8 cellular contexts compared by ENCODE assay signal in genomic region chr17:1186923-1187771, GRCh38. TPM values are rescaled to one million over a fixed set of nuclear protein-coding genes. Genes with fewer than 3 reads are reported as not detected.
DNase-seq lines count a peak whose midpoint lies in the region; ATAC-seq and TF ChIP-seq lines count a peak whose summit lies in the region.

No MANE protein-coding gene starts in this region.

- H3K9me3 ChIP-seq in OCI-LY1 (ENCODE audit: low read length) (no peaks in the 10 kb centered on the region), mucosa of descending colon (no peaks in the 10 kb centered on the region)

- H2AFZ ChIP-seq in OCI-LY1 (ENCODE audit: low read length) = no peak overlapping the region

- 0 out of 2 replicates have a peak, but pooled peaks cover 3% of the 10 kb centered on the region for H3K79me2 ChIP-seq in OCI-LY1 (ENCODE audit: insufficient read depth, low read length)

- H3F3A ChIP-seq in OCI-LY1 (ENCODE audit: insufficient read depth, low read length) = no peaks in the 10 kb centered on the region

- H3K9me2 ChIP-seq in OCI-LY1 (ENCODE audit: low read depth, low read length) = no peaks in the 10 kb centered on the region

- H3K27ac ChIP-seq in OCI-LY1 (ENCODE audit: low read depth, low read length, poor library complexity, severe bottlenecking) (peak overlapping the region; percentile 62), epithelial cell of prostate (no peak overlapping the region)

- H3K36me3 ChIP-seq in OCI-LY1 (ENCODE audit: insufficient read depth, low read length) = no peaks in the 10 kb centered on the region
- H3K36me3 ChIP-seq in mucosa of descending colon (ENCODE audit: low read depth) = no peaks in the 10 kb centered on the region

- peak; percentile 88 for DNase-seq in Ammon's horn (ENCODE audit: low spot score)
- peak; percentile 79 for DNase-seq in HCEC 1CT
- peak; percentile 59 for DNase-seq in activated T-cell treated with anti-CD3 and anti-CD28 coated beads for 24 hours (ENCODE audit: low read depth)
- peak; percentile 22 for DNase-seq in epithelial cell of prostate (ENCODE audit: low read depth, low spot score)
- DNase-seq in mucosa of descending colon = peak; percentile 78 to 88 (median 87)
- peak; percentile 44 to 56 for DNase-seq in stimulated activated CD8-positive, alpha-beta memory T cell treated with anti-CD3 and anti-CD28 coated beads, Interleukin-4, amount 100 ng/mL, for 1 hour (ENCODE audit: low read depth in 2 of 2, low spot score in 1 of 2)

- peak; percentile 91 for TF ChIP-seq CTCF in OCI-LY1 (IDR thresholded peaks at IDR 0.05; ENCODE audit: low read length)
- TF ChIP-seq CTCF in mucosa of descending colon (IDR thresholded peaks at IDR 0.05) = peak; percentile 99

- intact Hi-C loops in mucosa of descending colon (cut with DNase I, micrococcal nuclease) = loop anchor here in 1 of 2 donors (5.0 kb wide), 1 partner anchor 65 kb away; no protein-coding TSS in a partner anchor

- ATAC-seq in mucosa of descending colon = peak; percentile 97
- no peak for ATAC-seq in HG02763 (IDR thresholded peaks at IDR 0.05; ENCODE audit: unreplicated experiment)

- H3K4me3 ChIP-seq in OCI-LY1 (ENCODE audit: low read depth, low read length, poor library complexity, severe bottlenecking) (peak overlapping the region; percentile 32), mucosa of descending colon (no peak overlapping the region)

- peak overlapping the region; percentile 46; the same call in 1 of the 2 replicates for H3K9ac ChIP-seq in OCI-LY1 (ENCODE audit: low read length)

- no peaks in the 10 kb centered on the region for H3K27me3 ChIP-seq in OCI-LY1 (ENCODE audit: insufficient read depth, low read length)

- no peaks in the 10 kb centered on the region for H4K20me1 ChIP-seq in OCI-LY1 (ENCODE audit: insufficient read depth, low read length)

- H3K4me2 ChIP-seq in OCI-LY1 (ENCODE audit: low read length) = peak overlapping the region; percentile 45

- H3K4me1 ChIP-seq in OCI-LY1 (ENCODE audit: insufficient read depth, low read length, severe bottlenecking) (peaks cover 71% of the 10 kb centered on the region), mucosa of descending colon (ENCODE audit: low read depth) (peaks cover 12% of the 10 kb centered on the region)

RNA-seq across cellular contexts. Expression of gene ABR, which starts 7.4 kb away (rescaled TPM):
- 100 to 1,000 TPM; 257 to 470 (median 292) TPM for total RNA-seq in mucosa of descending colon

Comparison
In these comparisons a context has a peak if more than half of its experiments do, and no peak if none do; other contexts are left out.
1. DNase-seq: peak in every context shown above with its lines; median percentile 88 in Ammon's horn; 87 in mucosa of descending colon; 79 in HCEC 1CT; 59 in activated T-cell treated with anti-CD3 and anti-CD28 coated beads for 24 hours; 50 in stimulated activated CD8-positive, alpha-beta memory T cell treated with anti-CD3 and anti-CD28 coated beads, Interleukin-4, amount 100 ng/mL, for 1 hour; 22 in epithelial cell of prostate.